1 cellular context compared by ENCODE assay signal in the genomic region with DNA sequence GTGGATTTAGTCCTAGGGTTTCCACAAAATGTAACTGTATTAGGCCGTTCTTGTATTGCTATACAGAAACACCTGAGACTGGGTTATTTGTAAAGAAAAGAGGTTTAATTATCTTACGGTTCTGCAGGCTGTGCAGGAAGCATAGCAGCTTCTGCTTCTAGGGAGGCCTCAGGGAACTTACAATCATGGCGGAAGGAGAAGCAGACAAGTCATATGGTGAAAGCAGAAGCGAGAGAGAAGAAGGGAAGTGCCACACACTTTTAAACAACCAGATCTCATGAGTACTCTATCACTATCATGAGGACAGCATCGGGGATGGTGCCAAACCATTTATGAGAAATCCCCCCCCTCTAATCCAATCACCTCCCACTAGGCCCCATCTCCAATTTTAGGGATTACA.
TF ChIP-seq lines count a peak whose summit lies in the region.

No MANE protein-coding gene starts in this region.

TF ChIP-seq in A549, 52 proteins besides CTCF, POLR2A, EP300 and RAD21:
- TF ChIP-seq CHD4 (IDR thresholded peaks at IDR 0.05; ENCODE audit: borderline replicate concordance) (no peak), E2F6 (IDR thresholded peaks at IDR 0.05; ENCODE audit: borderline replicate concordance, low read depth) (no peak), KDM5A (IDR thresholded peaks at IDR 0.05) (no peak), NPAS2 (CRISPR knock-in tag; IDR thresholded peaks at IDR 0.05; ENCODE audit: borderline replicate concordance) (no peak)
